Comparison of ENCODE assay signal across 20 cellular contexts in genomic region chr6:34565722-34566137, GRCh38. TPM values are rescaled to one million over a fixed set of nuclear protein-coding genes. Genes with fewer than 3 reads are reported as not detected.
"Had no signal": no experiment of that assay in that cellular context is flagged by ENCODE, and none has a peak within 500 bp of the region (broad histone marks: within the 10 kb centered on the region; RNA-seq: fewer than 3 reads in every experiment).

No MANE protein-coding gene starts in this region.

- H3K36me3 Mint-ChIP-seq: memory B cell; natural killer cell treated with Interleukin-12 subunit alpha and Interleukin-12 subunit beta and Interleukin-15 and Interleukin-18, amount 100 ng/mL, for 72 hours had no signal

- H3K27ac ChIP-seq: epithelial cell of prostate, gastrocnemius medialis, heart right ventricle, left lung, upper lobe of left lung had no signal

- H3K27me3 ChIP-seq: upper lobe of left lung had no signal

- H3K9me3 ChIP-seq: gastrocnemius medialis, heart right ventricle, left lung, upper lobe of left lung had no signal

- H3K4me3 Mint-ChIP-seq: activated naive CD4-positive, alpha-beta T cell treated with anti-CD3 and anti-CD28 coated beads for 36 hours; activated T-helper 17 cell treated with anti-CD3 and anti-CD28 coated beads, Interleukin-2, amount 50 U/mL, for 72 hours; memory B cell; natural killer cell treated with Interleukin-12 subunit alpha and Interleukin-12 subunit beta and Interleukin-15 and Interleukin-18, amount 100 ng/mL, for 72 hours had no signal

- H3K4me1 ChIP-seq: gastrocnemius medialis, left lung had no signal

- FAIRE-seq: astrocyte, colon had no signal

- H3K36me3 ChIP-seq: gastrocnemius medialis, heart right ventricle, left lung, upper lobe of left lung had no signal

- H3K27ac Mint-ChIP-seq: activated naive CD4-positive, alpha-beta T cell treated with anti-CD3 and anti-CD28 coated beads for 36 hours; activated T-helper 17 cell treated with anti-CD3 and anti-CD28 coated beads, Interleukin-2, amount 50 U/mL, for 72 hours; memory B cell; natural killer cell treated with Interleukin-12 subunit alpha and Interleukin-12 subunit beta and Interleukin-15 and Interleukin-18, amount 100 ng/mL, for 72 hours had no signal

- H3K4me3 ChIP-seq: gastrocnemius medialis, heart right ventricle, left lung, upper lobe of left lung had no signal

- DNase-seq: activated CD4-positive, alpha-beta T cell treated with anti-CD3 and anti-CD28 coated beads for 48 hours; activated CD8-positive, alpha-beta memory T cell treated with anti-CD3 and anti-CD28 coated beads for 24 hours; activated naive CD4-positive, alpha-beta T cell treated with anti-CD3 and anti-CD28 coated beads for 36 hours; gastrocnemius medialis; heart right ventricle; islet precursor cell; left lung; stimulated activated CD4-positive, alpha-beta T cell treated with anti-CD3 and anti-CD28 coated beads, Interleukin-12 subunit alpha, Interleukin-12 subunit beta, amount 100 ng/mL, for 4 hours; stimulated activated CD4-positive, alpha-beta T cell treated with anti-CD3 and anti-CD28 coated beads, Interleukin-2, amount 100 ng/mL, for 48 hours; stimulated activated naive CD4-positive, alpha-beta T cell treated with Interleukin-2 at 50 U/mL for 16 hours; upper lobe of left lung had no signal

- H3K27me3 Mint-ChIP-seq: natural killer cell treated with Interleukin-12 subunit alpha and Interleukin-12 subunit beta and Interleukin-15 and Interleukin-18, amount 100 ng/mL, for 72 hours had no signal

- ATAC-seq: activated T-helper 17 cell treated with anti-CD3 and anti-CD28 coated beads, Interleukin-2, amount 50 U/mL, for 72 hours; gastrocnemius medialis; heart right ventricle; left lung; natural killer cell treated with Interleukin-12 subunit alpha and Interleukin-12 subunit beta and Interleukin-15 and Interleukin-18, amount 100 ng/mL, for 72 hours had no signal

- H3K4me1 Mint-ChIP-seq: activated T-helper 17 cell treated with anti-CD3 and anti-CD28 coated beads, Interleukin-2, amount 50 U/mL, for 72 hours; memory B cell had no signal

RNA-seq across cellular contexts. Expression of gene SPDEF, which starts 9.6 kb away (rescaled TPM):
- total RNA-seq: natural killer cell treated with Interleukin-12 subunit alpha and Interleukin-12 subunit beta and Interleukin-15 and Interleukin-18, amount 100 ng/mL, for 72 hours; osteocyte; pulmonary artery endothelial cell; temporal lobe had no signal
